7 cellular contexts compared by ENCODE assay signal in genomic region chr3:14467723-14468620, GRCh38.
DNase-seq lines count a peak whose midpoint lies in the region; ATAC-seq and TF ChIP-seq lines count a peak whose summit lies in the region.

No MANE protein-coding gene starts in this region.

- H3K27me3 ChIP-seq in neural cell (ENCODE audit: insufficient read depth, low read depth, low read length): no peaks in the 10 kb centered on the region

- peak; percentile 97 for TF ChIP-seq RAD21 in neural cell (conservative IDR thresholded peaks at IDR 0.05)

- H2AFZ ChIP-seq in neural cell (ENCODE audit: low read depth, low read length): no peak overlapping the region

- ATAC-seq in esophagus mucosa (peak; percentile 64), GM19452 (IDR thresholded peaks at IDR 0.05; ENCODE audit: unreplicated experiment) (no peak)

- DNase-seq in NB4 (ENCODE audit: low read depth) (peak; percentile 53), activated T-cell treated with anti-CD3 and anti-CD28 coated beads for 4 hours (peak; percentile 33), NCI-H1694 treated with DMSO at 0.1 percent for 48 hours (lab: John Stamatoyannopoulos, UW) (no peak)

- TF ChIP-seq POLR2A in NB4 (IDR thresholded peaks at IDR 0.05; ENCODE audit: extremely low read depth, insufficient read length): no peak

- no peak for TF ChIP-seq EP300 in neural cell (conservative IDR thresholded peaks at IDR 0.05; ENCODE audit: poor library complexity, severe bottlenecking)

- H3F3A ChIP-seq in neural cell (ENCODE audit: insufficient read depth, low read length, poor library complexity, severe bottlenecking): no peaks in the 10 kb centered on the region

- H3K27ac ChIP-seq in neural cell (ENCODE audit: low read length): no peak overlapping the region

- TF ChIP-seq CTCF in GM12872 (IDR thresholded peaks at IDR 0.05; ENCODE audit: insufficient read depth, low read depth, low read length): peak; percentile 89
- peak; percentile 81 for TF ChIP-seq CTCF in NB4 (IDR thresholded peaks at IDR 0.05; ENCODE audit: low read depth, low read length)
- peak; percentile 97 for TF ChIP-seq CTCF in neural cell (IDR thresholded peaks at IDR 0.05; ENCODE audit: poor library complexity, severe bottlenecking)

- no peak overlapping the region for H3K9ac ChIP-seq in neural cell (ENCODE audit: low read length)

- H3K4me2 ChIP-seq in neural cell (ENCODE audit: low read length): no peak overlapping the region

- H3K79me2 ChIP-seq in neural cell (replicated peaks; ENCODE audit: insufficient read depth, low read length): no peaks in the 10 kb centered on the region

- no peak overlapping the region for H3K4me3 ChIP-seq in NB4 (ENCODE audit: low read depth, low read length)
- no peak overlapping the region for H3K4me3 ChIP-seq in neural cell (ENCODE audit: low read length)

- no peaks in the 10 kb centered on the region for H3K36me3 ChIP-seq in neural cell (ENCODE audit: insufficient read depth, low read length)

- H3K9me3 ChIP-seq in neural cell (ENCODE audit: low read length): no peaks in the 10 kb centered on the region

- no peaks in the 10 kb centered on the region for H3K9me2 ChIP-seq in neural cell (ENCODE audit: insufficient read depth, low read length)

- no peaks in the 10 kb centered on the region for H4K20me1 ChIP-seq in neural cell (ENCODE audit: insufficient read depth)

TF ChIP-seq in neural cell, 6 proteins besides CTCF, POLR2A, EP300 and RAD21:
- TF ChIP-seq SMC3 (conservative IDR thresholded peaks at IDR 0.05; ENCODE audit: poor library complexity): peak; percentile 98
- no peak for TF ChIP-seq EZH2 (IDR thresholded peaks at IDR 0.05; ENCODE audit: borderline replicate concordance, insufficient read depth, low read length, poor library complexity, severe bottlenecking)
- TF ChIP-seq REST (IDR thresholded peaks at IDR 0.05; ENCODE audit: borderline replicate concordance): no peak
- no peak for TF ChIP-seq MXI1 (conservative IDR thresholded peaks at IDR 0.05; ENCODE audit: poor library complexity, severe bottlenecking)
TF ChIP-seq in neural cell: peak in this region for 1.
